Comparison of ENCODE assay signal across 14 cellular contexts in genomic region chr11:72001834-72002591, GRCh38. TPM values are rescaled to one million over a fixed set of nuclear protein-coding genes. Genes with fewer than 3 reads are reported as not detected.
DNase-seq lines count a peak whose midpoint lies in the region; ATAC-seq and TF ChIP-seq lines count a peak whose summit lies in the region.
"Had no signal": no experiment of that assay in that cellular context is flagged by ENCODE, and none has a peak within 500 bp of the region (broad histone marks: within the 10 kb centered on the region; RNA-seq: fewer than 3 reads in every experiment).

No MANE protein-coding gene starts in this region.

- TF ChIP-seq EP300 in ovary (IDR thresholded peaks at IDR 0.05) = no peak

- DNase-seq in GM23248 (no peak), amniotic epithelial cell (ENCODE audit: low read depth) (peak; percentile 44), myocyte (ENCODE audit: low read depth) (peak; percentile 76), NCI-H2227 treated with DMSO at 0.1 percent for 48 hours (lab: John Stamatoyannopoulos, UW) (no peak), ovary (no peak)
- DNase-seq: activated CD8-positive, alpha-beta memory T cell treated with anti-CD3 and anti-CD28 coated beads, Interleukin-2, amount 50 U/mL, for 48 hours; cortex of kidney; stimulated activated CD4-positive, alpha-beta T cell treated with anti-CD3 and anti-CD28 coated beads, Interleukin-15, amount 100 ng/mL, for 24 hours had no signal

- H2AFZ ChIP-seq in GM23248 = no peak overlapping the region

- H3K4me1 ChIP-seq in GM23248 (ENCODE audit: insufficient read depth) (no peaks in the 10 kb centered on the region), ovary (ENCODE audit: insufficient read depth) (peaks cover 3% of the 10 kb centered on the region)

- H3K9me3 ChIP-seq in GM23248 (ENCODE audit: low read depth) (no peaks in the 10 kb centered on the region), ovary (no peaks in the 10 kb centered on the region)
- H3K9me3 ChIP-seq: SJSA1, suprapubic skin had no signal

- H3K4me2 ChIP-seq in GM23248 (ENCODE audit: unreplicated experiment) = no peak overlapping the region

- H3K27me3 ChIP-seq in GM23248 (replicated peaks; ENCODE audit: insufficient read depth) = no peaks in the 10 kb centered on the region
- no peaks in the 10 kb centered on the region for H3K27me3 ChIP-seq in ovary
- H3K27me3 ChIP-seq: SJSA1, suprapubic skin had no signal

- TF ChIP-seq CTCF in 22Rv1 (IDR thresholded peaks at IDR 0.05) (no peak), ovary (IDR thresholded peaks at IDR 0.05) (no peak)

- H3K27ac ChIP-seq in 22Rv1 = peak overlapping the region; percentile 44
- peak overlapping the region; percentile 12; the same call in 1 of the 2 replicates for H3K27ac ChIP-seq in GM23248
- H3K27ac ChIP-seq in ovary = no peak overlapping the region
- H3K27ac ChIP-seq: C4-2B, SJSA1, suprapubic skin had no signal

- H3K4me3 ChIP-seq in GM23248 (no peak overlapping the region), ovary (no peak overlapping the region)
- H3K4me3 ChIP-seq: SJSA1, suprapubic skin had no signal

- ATAC-seq in HG02759 (IDR thresholded peaks at IDR 0.05; ENCODE audit: unreplicated experiment) = no peak
- ATAC-seq in GM21529 (IDR thresholded peaks at IDR 0.05; ENCODE audit: unreplicated experiment) = no peak

- H3K36me3 ChIP-seq in GM23248 (ENCODE audit: low read depth) = peaks cover 27% of the 10 kb centered on the region; the same call in 1 of the 2 replicates
- no peaks in the 10 kb centered on the region for H3K36me3 ChIP-seq in ovary

- 69% methylated on average over 10 of the region's 10 CpGs for WGBS in GM23248 (ENCODE audit: low coverage in 1 of 2, low lambda C conversion rate in 2 of 2, missing lambda C conversion rate in 2 of 2), 2 experiments
- 46% methylated on average over 10 of the region's 10 CpGs for WGBS in ovary, 3 donors

- in situ Hi-C loops in GM23248 (cut with MboI) = no loop called here

- no peak for TF ChIP-seq POLR2A in ovary (IDR thresholded peaks at IDR 0.05)

- H3K9ac ChIP-seq in GM23248 = no peak overlapping the region

- intact Hi-C loops in ovary (cut with DNase I) = loop anchor here in 1 of 4 donors (10.0 kb wide), 1 partner anchor 243 kb away; the partner anchor contains the start of gene PHOX2A

- H3F3A ChIP-seq in GM23248 (ENCODE audit: insufficient read depth) = peaks cover 40% of the 10 kb centered on the region

- H3K79me2 ChIP-seq in GM23248 (ENCODE audit: insufficient read depth) = no peaks in the 10 kb centered on the region

- no peaks in the 10 kb centered on the region for H4K20me1 ChIP-seq in GM23248 (ENCODE audit: insufficient read depth)

- no peaks in the 10 kb centered on the region for H3K9me2 ChIP-seq in GM23248 (ENCODE audit: insufficient read depth)

RNA-seq across cellular contexts. Expression of gene IL18BP, which starts 3.3 kb away (rescaled TPM):
- 2.5 and 4.8 TPM in 2 replicates for total RNA-seq in GM23248 (2014; rRNA removed; shearing (Covaris generic))
- polyA plus RNA-seq in GM23248 (2016; fragmentation: Nextera tagmentation; extraction: Ambion mirVana) (0.14 and 0.44 TPM in 2 replicates), ovary (10 to 100 TPM in 1 of 2 donors, 1 to 10 TPM in 1; 8.7 to 17.1 TPM)
- total RNA-seq in myocyte (2.4 and 4.1 TPM in 2 replicates), ovary (10 to 100 TPM in 3 of 7 donors, 1 to 10 TPM in 4; 4.6 to 14.2 (median 8.8) TPM)
- polyA plus RNA-seq in myocyte (2012) = 6.7 TPM

Comparison
In these comparisons a context has a peak if more than half of its experiments do, and no peak if none do; other contexts are left out.
1. H3K27ac ChIP-seq: peak in 22Rv1 (single experiment) and GM23248 (single experiment); none in ovary (0 of 2).
2. DNase-seq: peak in amniotic epithelial cell (single experiment) and myocyte (single experiment); none in GM23248 (single experiment), NCI-H2227 treated with DMSO at 0.1 percent for 48 hours (single experiment) and ovary (0 of 5).